ENCODE assay signal across 8 cellular contexts in genomic region chr14:60647081-60647836, GRCh38. TPM values are rescaled to one million over a fixed set of nuclear protein-coding genes. Genes with fewer than 3 reads are reported as not detected.
DNase-seq lines count a peak whose midpoint lies in the region; ATAC-seq and TF ChIP-seq lines count a peak whose summit lies in the region.

No MANE protein-coding gene starts in this region.

- no peak overlapping the region for H2AFZ ChIP-seq in trophoblast cell (ENCODE audit: insufficient read depth, low read length, poor library complexity)

- no peak overlapping the region for H3K14ac ChIP-seq in trophoblast cell (ENCODE audit: low read length)

- no peak for DNase-seq in activated CD8-positive, alpha-beta memory T cell treated with anti-CD3 and anti-CD28 coated beads, Interleukin-2, amount 10 ng/mL, durations not matched to agents 7 days and 5 days
- DNase-seq in activated CD8-positive, alpha-beta memory T cell treated with anti-CD3 and anti-CD28 coated beads, Interleukin-2, amount 50 U/mL, for 48 hours, result no peak
- DNase-seq in NCI-H82 treated with DMSO at 0.1 percent for 48 hours (lab: John Stamatoyannopoulos, UW; ENCODE audit: unreplicated experiment), result peak; percentile 20
- DNase-seq in endothelial cell (ENCODE audit: low spot score), result peak; percentile 39
- no peak for DNase-seq in trophoblast cell
- DNase-seq in stimulated activated CD4-positive, alpha-beta T cell treated with anti-CD3 and anti-CD28 coated beads, Interleukin-4, amount 100 ng/mL, for 1 hour, result no peak
- no peak for DNase-seq in stimulated activated CD4-positive, alpha-beta T cell treated with anti-CD3 and anti-CD28 coated beads, Interleukin-4, amount 100 ng/mL, for 24 hours
- DNase-seq in middle frontal gyrus (ENCODE audit: extremely low spot score, low spot score), result no peak

- peaks cover 81% of the 10 kb centered on the region for H3K27me3 ChIP-seq in trophoblast cell (ENCODE audit: insufficient read depth, low read length)

- no peak for TF ChIP-seq CTCF in endothelial cell (IDR thresholded peaks at IDR 0.05; ENCODE audit: unreplicated experiment)

- peaks cover 15 to 17% of the 10 kb centered on the region in 2 experiments for H3K4me1 ChIP-seq in trophoblast cell (ENCODE audit: control insufficient read depth in 1 of 2, insufficient read depth in 2 of 2, low read length in 2 of 2)

- H3K27ac ChIP-seq in trophoblast cell (ENCODE audit: low read depth, low read length), result no peak overlapping the region

- no peak overlapping the region for H4K12ac ChIP-seq in trophoblast cell (ENCODE audit: low read depth, low read length)

- WGBS in trophoblast cell (ENCODE audit: extremely low coverage, insufficient coverage, insufficient read length), result no CpG with 5 or more reads among the region's 43 CpGs

- H4K8ac ChIP-seq in trophoblast cell (ENCODE audit: low read depth, low read length), result no peak overlapping the region

- H3K23ac ChIP-seq in trophoblast cell (ENCODE audit: low read length), result no peak overlapping the region

- no peaks in the 10 kb centered on the region for H3K9me3 Mint-ChIP-seq in activated CD8-positive, alpha-beta memory T cell treated with anti-CD3 and anti-CD28 coated beads, Interleukin-2, amount 10 ng/mL, durations not matched to agents 7 days and 5 days (ENCODE audit: low read depth)
- H3K9me3 Mint-ChIP-seq in endothelial cell (ENCODE audit: unreplicated experiment), result no peaks in the 10 kb centered on the region

- H3K4ac ChIP-seq in trophoblast cell (ENCODE audit: low read depth, low read length), result no peak overlapping the region

- H3K27ac Mint-ChIP-seq in activated CD8-positive, alpha-beta memory T cell treated with anti-CD3 and anti-CD28 coated beads, Interleukin-2, amount 10 ng/mL, durations not matched to agents 7 days and 5 days, result peak overlapping the region; percentile 29
- H3K27ac Mint-ChIP-seq in endothelial cell (ENCODE audit: unreplicated experiment), result no peak overlapping the region

- no peak overlapping the region for H3K4me3 ChIP-seq in trophoblast cell (ENCODE audit: low read depth, low read length)

- CTCF ChIA-PET in activated CD8-positive, alpha-beta memory T cell treated with anti-CD3 and anti-CD28 coated beads, Interleukin-2, amount 10 ng/mL, durations not matched to agents 7 days and 5 days (lab: Charles Lee), result interaction anchor here (0.6 to 1.8 kb wide), 5 partner anchors 9 to 452 kb away, joined by 3 to 5 read pairs (median 3); no protein-coding TSS in a partner anchor

- H2BK120ac ChIP-seq in trophoblast cell (ENCODE audit: insufficient read depth, low read length, poor library complexity), result no peak overlapping the region

- no peak for ATAC-seq in activated CD8-positive, alpha-beta memory T cell treated with anti-CD3 and anti-CD28 coated beads, Interleukin-2, amount 10 ng/mL, durations not matched to agents 7 days and 5 days

- H2AK5ac ChIP-seq in trophoblast cell (ENCODE audit: low read length), result no peak overlapping the region

- peaks cover 3% of the 10 kb centered on the region for H3K36me3 Mint-ChIP-seq in activated CD8-positive, alpha-beta memory T cell treated with anti-CD3 and anti-CD28 coated beads, Interleukin-2, amount 10 ng/mL, durations not matched to agents 7 days and 5 days
- H3K36me3 Mint-ChIP-seq in endothelial cell (ENCODE audit: low read depth, unreplicated experiment), result no peaks in the 10 kb centered on the region

- peak overlapping the region; percentile 59 for H3K4me3 Mint-ChIP-seq in activated CD8-positive, alpha-beta memory T cell treated with anti-CD3 and anti-CD28 coated beads, Interleukin-2, amount 10 ng/mL, durations not matched to agents 7 days and 5 days
- peak overlapping the region; percentile 72 for H3K4me3 Mint-ChIP-seq in endothelial cell (ENCODE audit: unreplicated experiment)

- H3K27me3 Mint-ChIP-seq in activated CD8-positive, alpha-beta memory T cell treated with anti-CD3 and anti-CD28 coated beads, Interleukin-2, amount 10 ng/mL, durations not matched to agents 7 days and 5 days, result peaks cover 94% of the 10 kb centered on the region
- peaks cover 35% of the 10 kb centered on the region for H3K27me3 Mint-ChIP-seq in endothelial cell (ENCODE audit: unreplicated experiment)

- H2BK5ac ChIP-seq in trophoblast cell (ENCODE audit: low read depth, low read length, poor library complexity), result no peak overlapping the region

- H3K4me2 ChIP-seq in trophoblast cell (ENCODE audit: low read length), result peak overlapping the region; percentile 59

- H3K18ac ChIP-seq in trophoblast cell (ENCODE audit: low read length), result no peak overlapping the region

- no peaks in the 10 kb centered on the region for H3K79me1 ChIP-seq in trophoblast cell (ENCODE audit: low read length)

- H4K91ac ChIP-seq in trophoblast cell (ENCODE audit: low read depth, low read length), result no peak overlapping the region

- no peak overlapping the region for H3K9ac ChIP-seq in trophoblast cell (ENCODE audit: low read length)

- peaks cover 56% of the 10 kb centered on the region for H3K4me1 Mint-ChIP-seq in activated CD8-positive, alpha-beta memory T cell treated with anti-CD3 and anti-CD28 coated beads, Interleukin-2, amount 10 ng/mL, durations not matched to agents 7 days and 5 days
- H3K4me1 Mint-ChIP-seq in endothelial cell (ENCODE audit: unreplicated experiment), result peaks cover 58% of the 10 kb centered on the region

- H3K79me2 ChIP-seq in trophoblast cell (ENCODE audit: control insufficient read depth, insufficient read depth, low read length, poor library complexity), result no peaks in the 10 kb centered on the region

- H2BK12ac ChIP-seq in trophoblast cell (ENCODE audit: low read length), result no peak overlapping the region

- H3K36me3 ChIP-seq in trophoblast cell (ENCODE audit: control insufficient read depth in 1 of 2, insufficient read depth in 2 of 2, low read length in 2 of 2), result no peaks in the 10 kb centered on the region

- peaks cover under 1% of the 10 kb centered on the region for H3K9me3 ChIP-seq in trophoblast cell (ENCODE audit: insufficient read depth, low read depth, low read length)

RNA-seq across cellular contexts. Expression of gene SIX1, which starts 2.0 kb away (rescaled TPM):
- under 1 TPM; 0.47 to 0.89 TPM for total RNA-seq in activated CD8-positive, alpha-beta memory T cell treated with anti-CD3 and anti-CD28 coated beads, Interleukin-2, amount 10 ng/mL, durations not matched to agents 7 days and 5 days
- 0.41 TPM for total RNA-seq in endothelial cell (ENCODE audit: unreplicated experiment)
- polyA plus RNA-seq in trophoblast cell (2013), result 0.03 and 0.08 TPM in 2 replicates

Comparison
In these comparisons a context has a peak if more than half of its experiments do, and no peak if none do; other contexts are left out.
1. DNase-seq: peak in NCI-H82 treated with DMSO at 0.1 percent for 48 hours (single experiment) and endothelial cell (single experiment); none in activated CD8-positive, alpha-beta memory T cell treated with anti-CD3 and anti-CD28 coated beads, Interleukin-2, amount 10 ng/mL, durations not matched to agents 7 days and 5 days (single experiment), activated CD8-positive, alpha-beta memory T cell treated with anti-CD3 and anti-CD28 coated beads, Interleukin-2, amount 50 U/mL, for 48 hours (single experiment), trophoblast cell (0 of 2), stimulated activated CD4-positive, alpha-beta T cell treated with anti-CD3 and anti-CD28 coated beads, Interleukin-4, amount 100 ng/mL, for 1 hour (single experiment), stimulated activated CD4-positive, alpha-beta T cell treated with anti-CD3 and anti-CD28 coated beads, Interleukin-4, amount 100 ng/mL, for 24 hours (single experiment) and middle frontal gyrus (single experiment).